In genomic region chr19:18733196-18733647, GRCh38 we compare ENCODE assay signal across 13 cellular contexts. TPM values are rescaled to one million over a fixed set of nuclear protein-coding genes. Genes with fewer than 3 reads are reported as not detected.
A peak's percentile ranks its signal among the peaks of the same experiment; 100 is the strongest.
DNase-seq lines count a peak whose midpoint lies in the region; ATAC-seq and TF ChIP-seq lines count a peak whose summit lies in the region.
"Had no signal": no experiment of that assay in that cellular context is flagged by ENCODE, and none has a peak within 500 bp of the region (broad histone marks: within the 10 kb centered on the region; RNA-seq: fewer than 3 reads in every experiment).

No MANE protein-coding gene starts in this region.

- WGBS in hepatocyte (ENCODE audit: low lambda C conversion rate, missing lambda C conversion rate) = 30% methylated on average over 11 of the region's 11 CpGs

- H3K4me1 ChIP-seq in right atrium auricular region (peaks cover 0 to 19% of the 10 kb centered on the region in 2 donors), hepatocyte (ENCODE audit: insufficient read depth) (peaks cover 47% of the 10 kb centered on the region), uterus (no peaks in the 10 kb centered on the region)

- no peaks in the 10 kb centered on the region for H4K20me1 ChIP-seq in hepatocyte (ENCODE audit: insufficient read depth, poor library complexity, severe bottlenecking)

- H3K36me3 ChIP-seq in right atrium auricular region = no peaks in the 10 kb centered on the region
- H3K36me3 ChIP-seq in hepatocyte (replicated peaks; ENCODE audit: insufficient read depth, low read depth) = no peaks in the 10 kb centered on the region
- no peaks in the 10 kb centered on the region for H3K36me3 ChIP-seq in uterus

- TF ChIP-seq CTCF in right atrium auricular region (IDR thresholded peaks at IDR 0.05) (no peak), astrocyte of the cerebellum (IDR thresholded peaks at IDR 0.05; ENCODE audit: low read depth, low read length, missing control alignments) (no peak), hepatocyte (IDR thresholded peaks at IDR 0.05; ENCODE audit: poor library complexity) (no peak), uterus (IDR thresholded peaks at IDR 0.05) (no peak)

- H3K9me3 ChIP-seq in right atrium auricular region (no peaks in the 10 kb centered on the region), hepatocyte (ENCODE audit: low read depth) (no peaks in the 10 kb centered on the region), uterus (no peaks in the 10 kb centered on the region)

- peak overlapping the region; percentile 60 for H3K4me2 ChIP-seq in hepatocyte

- no peaks in the 10 kb centered on the region for H3K9me2 ChIP-seq in hepatocyte (replicated peaks; ENCODE audit: insufficient read depth)

- DNase-seq in Right ventricle myocardium inferior (ENCODE audit: missing footprints) (no peak), right atrium auricular region (ENCODE audit: low spot score) (no peak), astrocyte of the cerebellum (ENCODE audit: low read depth) (peak; percentile 34), hepatocyte (ENCODE audit: low spot score) (peak; percentile 81), uterus (peak; percentile 41 to 66), NOMO-1 (lab: John Stamatoyannopoulos, UW; ENCODE audit: unreplicated experiment in 2 of 2) (no peak), nucleus accumbens (lab: John Stamatoyannopoulos, UW) (no peak)
- DNase-seq: ACHN, amygdala, H9, kidney glomerular epithelial cell had no signal

- intact Hi-C loops in Right ventricle myocardium inferior (cut with DNase I) = no loop called here
- intact Hi-C loops in uterus (cut with DNase I; ENCODE audit: low total_unique reads) = no loop called here

- no peak overlapping the region for H3K27ac ChIP-seq in right atrium auricular region
- H3K27ac ChIP-seq in hepatocyte = peak overlapping the region; percentile 77
- H3K27ac ChIP-seq in uterus = no peak overlapping the region
- H3K27ac ChIP-seq: epithelial cell of prostate had no signal

- in situ Hi-C loops in astrocyte of the cerebellum (cut with HindIII; ENCODE audit: low sequenced_read_pairs) = no loop called here

- no peak overlapping the region for H2AFZ ChIP-seq in hepatocyte

- peaks cover 33% of the 10 kb centered on the region for H3K79me2 ChIP-seq in hepatocyte

- TF ChIP-seq POLR2A in uterus (IDR thresholded peaks at IDR 0.05) = no peak

- ATAC-seq in Right ventricle myocardium inferior (peak; percentile 43), HG03378 (IDR thresholded peaks at IDR 0.05; ENCODE audit: unreplicated experiment) (no peak)

- H3K4me3 ChIP-seq in right atrium auricular region (no peak overlapping the region), astrocyte of the cerebellum (ENCODE audit: low read depth, low read length) (no peak overlapping the region), hepatocyte (no peak overlapping the region), uterus (no peak overlapping the region)

- no peaks in the 10 kb centered on the region for H3K27me3 ChIP-seq in right atrium auricular region
- no peaks in the 10 kb centered on the region for H3K27me3 ChIP-seq in hepatocyte
- H3K27me3 ChIP-seq in uterus = no peaks in the 10 kb centered on the region

RNA-seq across cellular contexts. Expression of gene CRTC1, which starts 49.7 kb away (rescaled TPM):
- total RNA-seq in Right ventricle myocardium inferior = 10.3 TPM
- total RNA-seq in right atrium auricular region = 1 to 10 TPM; 4.0 to 5.8 TPM
- 2.0 and 2.5 TPM in 2 replicates for total RNA-seq in hepatocyte
- 4.5 and 4.8 TPM in 2 replicates for polyA plus RNA-seq in hepatocyte
- 10 to 100 TPM in 1 of 4 donors, 1 to 10 TPM in 3; 2.4 to 17.5 (median 6.7) TPM for total RNA-seq in uterus

RNA-seq across cellular contexts. Expression of gene COMP, which starts 57.9 kb away (rescaled TPM):
- total RNA-seq in Right ventricle myocardium inferior = not detected
- 10 to 100 TPM in 1 of 2 donors, 1 to 10 TPM in 1; 7.8 to 12.5 TPM for total RNA-seq in right atrium auricular region
- 2.8 and 3.0 TPM in 2 replicates for total RNA-seq in hepatocyte
- 12.5 and 16.3 TPM in 2 replicates for polyA plus RNA-seq in hepatocyte
- under 1 TPM in 1 of 4 donors, not detected in 3; 0.76 TPM for total RNA-seq in uterus

Comparison
In these comparisons a context has a peak if more than half of its experiments do, and no peak if none do; other contexts are left out.
1. DNase-seq: peak in astrocyte of the cerebellum (single experiment), hepatocyte (single experiment) and uterus (2 of 2); none in Right ventricle myocardium inferior (single experiment), right atrium auricular region (single experiment), NOMO-1 (0 of 2) and nucleus accumbens (0 of 56).